Comparison of ENCODE assay signal across 17 cellular contexts in the genomic region with DNA sequence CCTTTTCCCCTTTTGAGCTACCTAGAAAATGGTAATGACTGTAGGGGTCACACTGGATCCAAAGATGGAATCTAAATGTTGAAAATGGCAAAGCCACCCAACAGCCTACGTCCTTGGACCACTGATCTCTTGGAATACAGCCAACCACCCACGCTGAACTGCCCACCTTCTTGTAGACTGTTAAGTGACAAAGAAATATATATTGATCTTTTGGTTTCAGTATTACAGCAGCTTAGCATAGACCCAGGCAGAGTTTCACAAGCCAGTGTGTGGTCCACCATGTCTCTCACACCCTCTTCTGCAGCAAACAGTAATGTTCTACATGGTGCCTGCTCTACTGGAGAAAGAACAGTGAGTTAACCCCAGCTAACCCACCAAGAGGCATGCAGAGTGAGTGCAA. TPM values are rescaled to one million over a fixed set of nuclear protein-coding genes. Genes with fewer than 3 reads are reported as not detected.
DNase-seq lines count a peak whose midpoint lies in the region; ATAC-seq and TF ChIP-seq lines count a peak whose summit lies in the region.
"Had no signal": no experiment of that assay in that cellular context is flagged by ENCODE, and none has a peak within 500 bp of the region (broad histone marks: within the 10 kb centered on the region; RNA-seq: fewer than 3 reads in every experiment).

No MANE protein-coding gene starts in this region.

- no peak overlapping the region for H3K27ac Mint-ChIP-seq in glutamatergic neuron (ENCODE audit: unreplicated experiment)

- no peaks in the 10 kb centered on the region for H3K4me1 Mint-ChIP-seq in glutamatergic neuron (ENCODE audit: low read depth, unreplicated experiment)

- H3K27me3 Mint-ChIP-seq in glutamatergic neuron (ENCODE audit: unreplicated experiment), result no peaks in the 10 kb centered on the region

- H3K36me3 Mint-ChIP-seq in glutamatergic neuron (ENCODE audit: unreplicated experiment), result no peaks in the 10 kb centered on the region

- DNase-seq in GM20000 (ENCODE audit: low spot score) (peak; percentile 30), ureter (ENCODE audit: low spot score) (no peak), medulla oblongata (ENCODE audit: extremely low spot score) (no peak), NCI-H510A treated with DMSO at 0.1 percent for 48 hours (lab: John Stamatoyannopoulos, UW) (no peak), glutamatergic neuron (no peak)
- DNase-seq: activated CD4-positive, alpha-beta T cell treated with anti-CD3 and anti-CD28 coated beads for 48 hours; AML-193; left cardiac atrium; NCI-H1436 treated with DMSO at 0.1 percent for 48 hours; NCI-H2227 treated with DMSO at 0.1 percent for 48 hours; SJCRH30; stimulated activated naive CD8-positive, alpha-beta T cell treated with anti-CD3 and anti-CD28 coated beads, Interleukin-15, Interleukin-2, amounts not matched to agents 100 U/mL and 50 U/mL, for 24 hours; T1000; upper lobe of right lung had no signal

- TF ChIP-seq CTCF in GM20000 (IDR thresholded peaks at IDR 0.05; ENCODE audit: extremely low read depth, missing control alignments) (no peak), glutamatergic neuron (IDR thresholded peaks at IDR 0.05; ENCODE audit: partially characterized antibody, unreplicated experiment) (no peak)

- no peaks in the 10 kb centered on the region for H3K9me3 Mint-ChIP-seq in glutamatergic neuron (ENCODE audit: unreplicated experiment)

- no peak overlapping the region for H3K4me3 Mint-ChIP-seq in glutamatergic neuron (ENCODE audit: unreplicated experiment)

- ATAC-seq in GM18520 (IDR thresholded peaks at IDR 0.05; ENCODE audit: unreplicated experiment) (peak; percentile 84), HG02885 (IDR thresholded peaks at IDR 0.05; ENCODE audit: poor library complexity, unreplicated experiment) (peak; percentile 94), HG03521 (IDR thresholded peaks at IDR 0.05; ENCODE audit: unreplicated experiment) (peak; percentile 87)
- ATAC-seq: left cardiac atrium; stimulated activated naive CD8-positive, alpha-beta T cell treated with anti-CD3 and anti-CD28 coated beads, Interleukin-15, Interleukin-2, amounts not matched to agents 100 U/mL and 50 U/mL, for 24 hours; upper lobe of right lung had no signal

RNA-seq across cellular contexts. Expression of gene CACNB4, which starts 20.2 kb away (rescaled TPM):
- total RNA-seq in ureter, result 3.3 TPM
- total RNA-seq in glutamatergic neuron (ENCODE audit: unreplicated experiment), result 5.1 TPM
